22 cellular contexts compared by ENCODE assay signal in the genomic region with DNA sequence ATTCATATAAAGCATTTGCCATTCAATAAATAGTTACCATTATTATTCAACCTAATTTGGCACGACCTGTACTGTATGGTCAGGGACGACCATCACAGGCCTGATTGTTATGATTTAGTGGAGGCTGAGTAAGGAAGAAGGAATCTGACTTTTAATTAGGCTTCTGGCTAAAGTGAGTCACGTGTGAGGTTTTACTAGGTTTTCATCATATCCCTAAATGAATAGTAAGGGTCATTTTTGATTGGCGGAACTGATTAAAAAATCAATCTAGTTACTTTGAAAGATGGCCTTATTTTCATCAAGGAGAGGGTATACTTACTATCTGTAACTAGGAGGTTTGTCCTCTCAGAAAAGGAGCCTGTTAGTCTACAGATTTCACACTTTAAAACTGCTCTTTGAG.
DNase-seq lines count a peak whose midpoint lies in the region; ATAC-seq, FAIRE-seq and TF ChIP-seq lines count a peak whose summit lies in the region.
"Had no signal": no experiment of that assay in that cellular context is flagged by ENCODE, and none has a peak within 500 bp of the region (broad histone marks: within the 10 kb centered on the region; RNA-seq: fewer than 3 reads in every experiment).

No MANE protein-coding gene starts in this region.

- no peak overlapping the region for H3K4me2 ChIP-seq in endothelial cell of umbilical vein (ENCODE audit: insufficient read depth, low read length)
- H3K4me2 ChIP-seq: SK-N-SH had no signal

- H3K9me3 Mint-ChIP-seq in osteocyte (ENCODE audit: unreplicated experiment): no peaks in the 10 kb centered on the region
- H3K9me3 Mint-ChIP-seq: activated naive CD8-positive, alpha-beta T cell treated with anti-CD3 and anti-CD28 coated beads for 36 hours had no signal

- TF ChIP-seq CTCF in endothelial cell of umbilical vein (IDR thresholded peaks at IDR 0.05; ENCODE audit: extremely low read depth in 1 of 2, insufficient read depth in 1 of 2, low read depth in 1 of 2, low read length in 2 of 2): no peak
- no peak for TF ChIP-seq CTCF in retinal pigment epithelial cell (conservative IDR thresholded peaks at IDR 0.05; ENCODE audit: low read depth, low read length)
- no peak for TF ChIP-seq CTCF in osteocyte (IDR thresholded peaks at IDR 0.05)

- CTCF ChIA-PET in endothelial cell of umbilical vein (lab: Charles Lee): no interaction called here

- H3K4me1 Mint-ChIP-seq in osteocyte (ENCODE audit: unreplicated experiment): no peaks in the 10 kb centered on the region
- H3K4me1 Mint-ChIP-seq: activated B cell treated with CpG ODN at 0.5 μM for 24 hours; activated naive CD8-positive, alpha-beta T cell treated with anti-CD3 and anti-CD28 coated beads for 36 hours had no signal

- H3K79me2 ChIP-seq in endothelial cell of umbilical vein (ENCODE audit: control insufficient read depth, insufficient read depth, low read length): no peaks in the 10 kb centered on the region

- peaks cover 7% of the 10 kb centered on the region for H3K4me1 ChIP-seq in endothelial cell of umbilical vein (ENCODE audit: control insufficient read depth, extremely low read depth, insufficient read depth, low read length)
- H3K4me1 ChIP-seq: suprapubic skin had no signal

- no peaks in the 10 kb centered on the region for H3K27me3 ChIP-seq in endothelial cell of umbilical vein (ENCODE audit: control insufficient read depth in 2 of 2, insufficient read depth in 2 of 2, low read length in 2 of 2)
- H3K27me3 ChIP-seq: cardiac muscle cell, neutrophil, suprapubic skin had no signal

- POLR2A ChIA-PET in endothelial cell of umbilical vein (lab: Charles Lee): no interaction called here

- peak overlapping the region; percentile 54 for H2AFZ ChIP-seq in endothelial cell of umbilical vein (ENCODE audit: low read depth, low read length)

- dilution Hi-C loops in endothelial cell of umbilical vein (cut with MboI; ENCODE audit: extremely low pct_ligation_motif_present, low sequenced_read_pairs): no loop called here

- H3K4me3 Mint-ChIP-seq in osteocyte (ENCODE audit: unreplicated experiment): no peak overlapping the region
- H3K4me3 Mint-ChIP-seq: activated B cell treated with CpG ODN at 0.5 μM for 24 hours; activated naive CD8-positive, alpha-beta T cell treated with anti-CD3 and anti-CD28 coated beads for 36 hours; CD8-positive, alpha-beta T cell had no signal

- H3K36me3 Mint-ChIP-seq in osteocyte (ENCODE audit: unreplicated experiment): no peaks in the 10 kb centered on the region
- H3K36me3 Mint-ChIP-seq: activated naive CD8-positive, alpha-beta T cell treated with anti-CD3 and anti-CD28 coated beads for 36 hours; CD8-positive, alpha-beta T cell had no signal

- no peak overlapping the region for H3K9ac ChIP-seq in endothelial cell of umbilical vein (replicated peaks; ENCODE audit: extremely low read depth, insufficient read depth, low read length)
- H3K9ac ChIP-seq: SK-N-SH had no signal

- TF ChIP-seq POLR2A in endothelial cell of umbilical vein (IDR thresholded peaks at IDR 0.05; ENCODE audit: low read depth, low read length): no peak

- H3K27ac Mint-ChIP-seq in osteocyte (ENCODE audit: unreplicated experiment): no peak overlapping the region
- H3K27ac Mint-ChIP-seq: activated B cell treated with CpG ODN at 0.5 μM for 24 hours; activated naive CD8-positive, alpha-beta T cell treated with anti-CD3 and anti-CD28 coated beads for 36 hours; CD8-positive, alpha-beta T cell had no signal

- H3K27me3 Mint-ChIP-seq in osteocyte (ENCODE audit: unreplicated experiment): no peaks in the 10 kb centered on the region
- H3K27me3 Mint-ChIP-seq: activated B cell treated with CpG ODN at 0.5 μM for 24 hours; activated naive CD8-positive, alpha-beta T cell treated with anti-CD3 and anti-CD28 coated beads for 36 hours had no signal

- ATAC-seq in HG03280 (IDR thresholded peaks at IDR 0.05; ENCODE audit: unreplicated experiment): no peak
- ATAC-seq: CD8-positive, alpha-beta T cell; HepG2 had no signal

- H3K36me3 ChIP-seq in endothelial cell of umbilical vein (ENCODE audit: control insufficient read depth in 2 of 2, extremely low read depth in 1 of 2, insufficient read depth in 2 of 2, low read length in 2 of 2): no peaks in the 10 kb centered on the region
- H3K36me3 ChIP-seq: cardiac muscle cell, neutrophil, suprapubic skin had no signal

- H3K9me3 ChIP-seq in endothelial cell of umbilical vein (replicated peaks; ENCODE audit: control insufficient read depth, insufficient read depth, low read length): no peaks in the 10 kb centered on the region
- H3K9me3 ChIP-seq: neutrophil, SK-N-SH had no signal

- H3K4me3 ChIP-seq in endothelial cell of umbilical vein (replicated peaks in 1 of 3; ENCODE audit: insufficient read depth in 1 of 3, low read depth in 1 of 3, low read length in 3 of 3) (no peak overlapping the region), retinal pigment epithelial cell (ENCODE audit: low read length) (no peak overlapping the region)
- H3K4me3 ChIP-seq: cardiac muscle cell, suprapubic skin had no signal

- no TSS peak for BruUV-seq in endothelial cell of umbilical vein (replicated peaks; lab: Mats Ljungman, UMichigan)

- no peak overlapping the region for H3K27ac ChIP-seq in endothelial cell of umbilical vein (ENCODE audit: insufficient read depth, low read depth, low read length)
- H3K27ac ChIP-seq: cardiac muscle cell, neutrophil, suprapubic skin had no signal

- FAIRE-seq in endothelial cell of umbilical vein (lab: Jason Lieb, UNC): no peak
- FAIRE-seq: HepG2 had no signal

- no peaks in the 10 kb centered on the region for H4K20me1 ChIP-seq in endothelial cell of umbilical vein (replicated peaks; ENCODE audit: control insufficient read depth, extremely low read depth, insufficient read depth, low read length)

- no peaks in the 10 kb centered on the region for H3K9me1 ChIP-seq in endothelial cell of umbilical vein (replicated peaks; ENCODE audit: control insufficient read depth, extremely low read depth, insufficient read depth, low read length)

- intact Hi-C loops in endothelial cell of umbilical vein (cut with micrococcal nuclease): no loop called here

- DNase-seq in ELR (ENCODE audit: low read depth): peak; percentile 56
- DNase-seq in RPMI7951 (ENCODE audit: low read depth): peak; percentile 66
- peak; percentile 53 for DNase-seq in endothelial cell of umbilical vein (ENCODE audit: low read depth, low spot score)
- peak; percentile 49 for DNase-seq in retinal pigment epithelial cell (ENCODE audit: low read depth)
- DNase-seq in activated CD4-positive, alpha-beta T cell treated with anti-CD3 and anti-CD28 coated beads for 48 hours: no peak
- DNase-seq in putamen (ENCODE audit: low spot score): no peak
- DNase-seq in osteocyte (ENCODE audit: extremely low spot score, unreplicated experiment): no peak
- DNase-seq: activated B cell treated with CpG ODN at 0.5 μM for 24 hours; activated naive CD8-positive, alpha-beta T cell treated with anti-CD3 and anti-CD28 coated beads for 36 hours; CD8-positive, alpha-beta T cell; dermis blood vessel endothelial cell; DMS79; NCI-H1436 treated with DMSO at 0.1 percent for 48 hours; NCI-H2171 treated with DMSO at 0.1 percent for 48 hours; retina; SK-N-SH; T-helper 9 cell had no signal

TF ChIP-seq in endothelial cell of umbilical vein, 7 proteins besides CTCF, POLR2A, EP300 and RAD21:
- TF ChIP-seq GATA2 (IDR thresholded peaks at IDR 0.05; ENCODE audit: insufficient read depth, insufficient read length, low read depth, low read length) (peak; percentile 50), FOS (IDR thresholded peaks at IDR 0.05; ENCODE audit: borderline replicate concordance, insufficient read depth, low read length) (no peak)

Comparison
In these comparisons a context has a peak if more than half of its experiments do, and no peak if none do; other contexts are left out.
1. DNase-seq: peak in ELR (single experiment), RPMI7951 (single experiment), endothelial cell of umbilical vein (single experiment) and retinal pigment epithelial cell (single experiment); none in activated CD4-positive, alpha-beta T cell treated with anti-CD3 and anti-CD28 coated beads for 48 hours (single experiment), putamen (single experiment) and osteocyte (single experiment).